8 cellular contexts compared by ENCODE assay signal in the genomic region with DNA sequence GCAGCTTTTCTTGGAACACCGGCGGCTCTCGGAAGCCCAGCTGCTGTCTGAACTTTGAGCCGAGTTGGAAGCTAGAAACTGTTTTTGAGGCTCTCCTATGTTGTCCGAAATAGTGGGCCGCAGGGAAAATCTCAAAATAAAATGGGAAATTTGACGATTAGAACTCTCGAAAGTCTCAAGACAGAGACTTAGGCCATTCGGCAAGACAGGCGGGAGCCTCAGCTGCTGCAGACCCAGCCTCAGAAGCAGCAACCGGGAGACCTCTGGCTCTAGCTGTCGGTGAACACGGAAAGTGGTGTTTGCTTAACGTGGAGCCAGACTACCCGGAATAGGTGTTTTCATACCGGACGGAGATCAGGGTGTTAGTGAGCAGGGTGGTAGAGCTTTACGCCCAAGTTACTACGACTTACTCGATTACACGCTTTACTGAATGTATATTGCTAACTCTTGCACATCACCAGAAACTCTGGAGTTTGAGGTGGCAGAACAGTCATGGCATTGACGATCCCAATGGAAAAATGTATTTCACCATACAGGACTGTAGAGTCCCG. TPM values are rescaled to one million over a fixed set of nuclear protein-coding genes. Genes with fewer than 3 reads are reported as not detected.
DNase-seq lines count a peak whose midpoint lies in the region; ATAC-seq and TF ChIP-seq lines count a peak whose summit lies in the region.

No MANE protein-coding gene starts in this region.

- TF ChIP-seq CTCF in PC-3 (conservative IDR thresholded peaks at IDR 0.05; ENCODE audit: low read depth, low read length) (no peak), endodermal cell (conservative IDR thresholded peaks at IDR 0.05) (no peak), nephron (IDR thresholded peaks at IDR 0.05; ENCODE audit: unreplicated experiment in 3 of 3) (no peak)

- H3K36me3 ChIP-seq in PC-3 (ENCODE audit: low read depth, low read length), result peaks cover 38% of the 10 kb centered on the region
- H3K36me3 ChIP-seq in endodermal cell (ENCODE audit: control insufficient read depth, insufficient read depth, low read length), result peaks cover 75% of the 10 kb centered on the region

- ATAC-seq in activated T-cell treated with anti-CD3 and anti-CD28 coated beads, Interleukin-2, amount 50 U/mL, for 72 hours (replicated peaks in 1 of 2), result peak in 1 of 2 donors; percentile 1
- peak; percentile 3 for ATAC-seq in PC-3

- intact Hi-C loops in PC-3 (cut with micrococcal nuclease), result loop anchor here (2.0 to 10.0 kb wide), 2 partner anchors 82 to 276 kb away; a partner anchor contains a TSS

- peak overlapping the region; percentile 2; the same call in 1 of the 2 replicates for H2AFZ ChIP-seq in PC-3 (ENCODE audit: low read length)

- H3K79me2 ChIP-seq in PC-3 (ENCODE audit: low read length), result peaks cover 29% of the 10 kb centered on the region; the same call in 1 of the 2 replicates

- H3K27ac ChIP-seq in PC-3 (ENCODE audit: low read length) (peak overlapping the region; percentile 91), endodermal cell (ENCODE audit: low read depth, low read length) (peak overlapping the region; percentile 91)

- H3K4me1 Mint-ChIP-seq in activated T-cell treated with anti-CD3 and anti-CD28 coated beads, Interleukin-2, amount 50 U/mL, for 72 hours (ENCODE audit: low read depth), result peaks cover 22% of the 10 kb centered on the region
- H3K4me1 Mint-ChIP-seq in endodermal cell (peaks cover 11% of the 10 kb centered on the region), nephron (peaks cover 16% of the 10 kb centered on the region)

- H3K27me3 ChIP-seq in PC-3 (ENCODE audit: low read length) (no peaks in the 10 kb centered on the region), endodermal cell (ENCODE audit: control insufficient read depth, insufficient read depth, low read length, poor library complexity, severe bottlenecking) (no peaks in the 10 kb centered on the region)

- H4K20me1 ChIP-seq in PC-3 (ENCODE audit: low read length), result no peaks in the 10 kb centered on the region

- peak overlapping the region; percentile 79 for H3K27ac Mint-ChIP-seq in activated T-cell treated with anti-CD3 and anti-CD28 coated beads, Interleukin-2, amount 50 U/mL, for 72 hours
- peak overlapping the region; percentile 97 for H3K27ac Mint-ChIP-seq in endodermal cell
- H3K27ac Mint-ChIP-seq in nephron, result peak overlapping the region; percentile 98 to 100 (median 99)

- H3K27me3 Mint-ChIP-seq in activated T-cell treated with anti-CD3 and anti-CD28 coated beads, Interleukin-2, amount 50 U/mL, for 72 hours (ENCODE audit: low read depth), result no peaks in the 10 kb centered on the region
- H3K27me3 Mint-ChIP-seq in endodermal cell (ENCODE audit: insufficient read depth) (no peaks in the 10 kb centered on the region), nephron (ENCODE audit: low read depth) (peaks cover 3% of the 10 kb centered on the region)

- H3K9me3 Mint-ChIP-seq in activated T-cell treated with anti-CD3 and anti-CD28 coated beads, Interleukin-2, amount 50 U/mL, for 72 hours, result no peaks in the 10 kb centered on the region
- H3K9me3 Mint-ChIP-seq in endodermal cell (no peaks in the 10 kb centered on the region), nephron (no peaks in the 10 kb centered on the region)

- H3K9me3 ChIP-seq in PC-3 (ENCODE audit: low read length), result no peaks in the 10 kb centered on the region
- H3K9me3 ChIP-seq in endodermal cell (ENCODE audit: control insufficient read depth, low read length), result no peaks in the 10 kb centered on the region

- H3K36me3 Mint-ChIP-seq in activated T-cell treated with anti-CD3 and anti-CD28 coated beads, Interleukin-2, amount 50 U/mL, for 72 hours (ENCODE audit: insufficient read depth in 2 of 2), result peaks cover 0 to 6% of the 10 kb centered on the region in 2 donors
- peaks cover 36% of the 10 kb centered on the region for H3K36me3 Mint-ChIP-seq in endodermal cell (ENCODE audit: low read depth)
- peaks cover 30% of the 10 kb centered on the region for H3K36me3 Mint-ChIP-seq in nephron (ENCODE audit: low read depth)

- peak overlapping the region; percentile 99 for H3K4me2 ChIP-seq in PC-3 (ENCODE audit: low read length)

- H3F3A ChIP-seq in PC-3 (ENCODE audit: low read length, unreplicated experiment), result no peaks in the 10 kb centered on the region

- no TSS peak for BruUV-seq in PC-3 (replicated peaks; lab: Mats Ljungman, UMichigan)

- no peaks in the 10 kb centered on the region for H3K9me2 ChIP-seq in PC-3 (replicated peaks; ENCODE audit: low read length)

- H3K4me1 ChIP-seq in PC-3 (ENCODE audit: insufficient read depth, low read length), result peaks cover 16% of the 10 kb centered on the region
- no peaks in the 10 kb centered on the region for H3K4me1 ChIP-seq in endodermal cell (ENCODE audit: control insufficient read depth, insufficient read depth, low read length)

- POLR2A ChIA-PET in PC-3 (lab: Charles Lee; ENCODE audit: unreplicated experiment), result interaction anchor here (0.6 to 2.2 kb wide), 4 partner anchors 29 to 326 kb away, joined by 3 to 34 read pairs (median 4); a partner anchor contains a TSS

- peak overlapping the region; percentile 88 to 91 for H3K4me3 Mint-ChIP-seq in activated T-cell treated with anti-CD3 and anti-CD28 coated beads, Interleukin-2, amount 50 U/mL, for 72 hours
- H3K4me3 Mint-ChIP-seq in endodermal cell (peak overlapping the region; percentile 84), nephron (peak overlapping the region; percentile 89 to 97 (median 95))

- peak overlapping the region; percentile 87 for H3K4me3 ChIP-seq in PC-3 (ENCODE audit: low read length)
- H3K4me3 ChIP-seq in endodermal cell (ENCODE audit: low read length), result peak overlapping the region; percentile 95

- 6 to 7% methylated on average over 22 to 23 of the region's 23 CpGs for WGBS in endodermal cell (ENCODE audit: insufficient coverage in 1 of 2, insufficient read length in 1 of 2), 2 experiments

- peak overlapping the region; percentile 97 for H3K9ac ChIP-seq in PC-3 (ENCODE audit: low read length)
- H3K9ac ChIP-seq in endodermal cell (ENCODE audit: extremely low read depth, low read length, poor library complexity, severe bottlenecking), result peak overlapping the region; percentile 85

- CTCF ChIA-PET in PC-3 (lab: Charles Lee), result interaction anchor here (0.5 kb wide), 1 partner anchor 374 kb away, joined by 3 read pairs; a partner anchor contains a TSS

- DNase-seq in activated T-cell treated with anti-CD3 and anti-CD28 coated beads, Interleukin-2, amount 50 U/mL, for 72 hours, result peak in 1 of 2 donors; percentile 33
- DNase-seq in activated T-cell treated with anti-CD3 and anti-CD28 coated beads for 4 hours (no peak), PC-3 (no peak), endodermal cell (no peak), NCI-H1417 treated with DMSO at 0.1 percent for 48 hours (lab: John Stamatoyannopoulos, UW) (no peak), UCSD-AML1 (lab: John Stamatoyannopoulos, UW; ENCODE audit: unreplicated experiment) (no peak), NCI-H1694 (lab: John Stamatoyannopoulos, UW) (no peak)

RNA-seq across cellular contexts. Expression of a gene that starts 0.4 kb away (rescaled TPM):
- 100 to 1,000 TPM; 106 to 120 TPM for total RNA-seq in activated T-cell treated with anti-CD3 and anti-CD28 coated beads, Interleukin-2, amount 50 U/mL, for 72 hours
- total RNA-seq in PC-3 (2014; rRNA removed) (120 and 126 TPM in 2 replicates), endodermal cell (100 to 1,000 TPM; 150 to 224 TPM)
- 142 TPM for polyA plus RNA-seq in endodermal cell (2013, experiment 1 of 2)
- polyA plus RNA-seq in endodermal cell (2013, experiment 2 of 2), result 131 TPM

RNA-seq across cellular contexts. Expression of a gene that starts 21.9 kb away (rescaled TPM):
- total RNA-seq in activated T-cell treated with anti-CD3 and anti-CD28 coated beads, Interleukin-2, amount 50 U/mL, for 72 hours, result 10 to 100 TPM in 1 of 2 donors, 1 to 10 TPM in 1; 5.8 to 11.0 TPM
- total RNA-seq in PC-3 (2014; rRNA removed), result 4.1 and 14.3 TPM in 2 replicates
- total RNA-seq in endodermal cell, result 10 to 100 TPM; 20.2 to 25.7 TPM
- 9.0 TPM for polyA plus RNA-seq in endodermal cell (2013, experiment 1 of 2)
- polyA plus RNA-seq in endodermal cell (2013, experiment 2 of 2), result 8.1 TPM

RNA-seq across cellular contexts. Expression of a gene that starts 32.9 kb away (rescaled TPM):
- total RNA-seq in activated T-cell treated with anti-CD3 and anti-CD28 coated beads, Interleukin-2, amount 50 U/mL, for 72 hours, result 10 to 100 TPM; 50.6 to 61.1 TPM
- total RNA-seq in PC-3 (2014; rRNA removed) (116 and 125 TPM in 2 replicates), endodermal cell (100 to 1,000 TPM; 153 to 156 TPM)
- polyA plus RNA-seq in endodermal cell (2013, experiment 1 of 2), result 79.8 TPM
- 75.8 TPM for polyA plus RNA-seq in endodermal cell (2013, experiment 2 of 2)
